ENCODE assay signal across 8 cellular contexts in the genomic region with DNA sequence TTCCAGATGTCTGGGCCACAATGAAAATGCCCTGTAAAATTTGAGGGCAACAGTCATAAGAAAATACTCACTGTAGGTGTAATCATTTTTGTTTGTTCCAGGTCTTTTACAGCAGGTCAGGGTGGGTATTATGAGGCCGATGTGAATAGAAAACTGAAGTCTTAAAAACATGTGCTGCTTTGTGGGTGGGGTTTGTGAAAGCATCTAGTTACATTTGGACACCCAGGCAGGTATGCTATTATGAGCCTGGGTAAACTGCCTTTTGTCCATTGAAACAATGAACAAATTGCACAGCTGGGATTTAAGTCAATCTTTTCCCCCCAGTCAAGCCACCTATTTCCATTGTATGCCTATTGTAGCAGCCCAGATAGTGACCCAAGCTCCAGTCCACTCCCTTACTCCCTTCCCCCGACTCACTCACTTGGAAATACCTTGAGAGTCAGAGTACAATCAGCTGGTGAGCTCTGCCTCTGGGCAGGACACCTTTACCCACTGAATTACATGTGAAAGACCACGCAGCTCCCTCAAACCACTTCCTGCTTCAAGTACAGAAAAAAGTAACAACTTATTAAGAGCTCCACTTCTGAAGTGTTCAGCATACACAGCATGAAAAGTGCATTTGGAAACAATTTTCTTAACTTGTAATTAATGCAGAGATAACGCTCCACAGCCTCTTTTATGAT. TPM values are rescaled to one million over a fixed set of nuclear protein-coding genes. Genes with fewer than 3 reads are reported as not detected.
A peak's percentile ranks its signal among the peaks of the same experiment; 100 is the strongest.
DNase-seq lines count a peak whose midpoint lies in the region; ATAC-seq and TF ChIP-seq lines count a peak whose summit lies in the region.

No MANE protein-coding gene starts in this region.

- no peaks in the 10 kb centered on the region for H3K27me3 Mint-ChIP-seq in GM23338 (ENCODE audit: insufficient read depth, low read depth, poor library complexity)

- H3K36me3 ChIP-seq in GM23338 (ENCODE audit: insufficient read depth): no peaks in the 10 kb centered on the region
- H3K36me3 ChIP-seq in hepatocyte (replicated peaks; ENCODE audit: insufficient read depth, low read depth): no peaks in the 10 kb centered on the region
- H3K36me3 ChIP-seq in stomach smooth muscle (ENCODE audit: control insufficient read depth in 2 of 2, insufficient read depth in 2 of 2, low read length in 2 of 2): no peaks in the 10 kb centered on the region

- H2AFZ ChIP-seq in GM23338 (no peak overlapping the region), hepatocyte (peak overlapping the region; percentile 7)

- peak overlapping the region; percentile 26 to 37 for H3K9ac ChIP-seq in stomach smooth muscle (ENCODE audit: low read length in 2 of 2)

- H3K9me3 Mint-ChIP-seq in GM23338: no peaks in the 10 kb centered on the region

- H3K9me3 ChIP-seq in hepatocyte (ENCODE audit: low read depth): no peaks in the 10 kb centered on the region
- no peaks in the 10 kb centered on the region for H3K9me3 ChIP-seq in stomach smooth muscle (ENCODE audit: control insufficient read depth in 2 of 2, low read length in 2 of 2)

- no peaks in the 10 kb centered on the region for H3K79me2 ChIP-seq in GM23338 (replicated peaks; ENCODE audit: insufficient read depth)
- H3K79me2 ChIP-seq in hepatocyte: peaks cover 6% of the 10 kb centered on the region

- H3K36me3 Mint-ChIP-seq in GM23338 (ENCODE audit: low read depth): no peaks in the 10 kb centered on the region

- WGBS in hepatocyte (ENCODE audit: low lambda C conversion rate, missing lambda C conversion rate): 14% methylated on average over 4 of the region's 4 CpGs

- H3K27me3 ChIP-seq in GM23338 (ENCODE audit: insufficient read depth): no peaks in the 10 kb centered on the region
- H3K27me3 ChIP-seq in hepatocyte: no peaks in the 10 kb centered on the region
- no peaks in the 10 kb centered on the region for H3K27me3 ChIP-seq in stomach smooth muscle (ENCODE audit: control insufficient read depth in 1 of 2, insufficient read depth in 2 of 2, low read length in 2 of 2)

- no peaks in the 10 kb centered on the region for H4K20me1 ChIP-seq in GM23338 (replicated peaks; ENCODE audit: insufficient read depth)
- no peaks in the 10 kb centered on the region for H4K20me1 ChIP-seq in hepatocyte (ENCODE audit: insufficient read depth, poor library complexity, severe bottlenecking)

- H3K4me1 ChIP-seq in GM23338 (ENCODE audit: insufficient read depth): peaks cover 10% of the 10 kb centered on the region; the same call in 1 of the 2 replicates
- H3K4me1 ChIP-seq in hepatocyte (ENCODE audit: insufficient read depth): peaks cover 41% of the 10 kb centered on the region
- H3K4me1 ChIP-seq in stomach smooth muscle (ENCODE audit: control insufficient read depth, insufficient read depth, low read length): peaks cover 15% of the 10 kb centered on the region

- H3K27ac ChIP-seq in GM23338 (ENCODE audit: low read depth) (no peak overlapping the region), hepatocyte (peak overlapping the region; percentile 67), stomach smooth muscle (ENCODE audit: low read length) (peak overlapping the region; percentile 32)

- H3F3A ChIP-seq in GM23338 (replicated peaks; ENCODE audit: low read depth): no peaks in the 10 kb centered on the region

- TF ChIP-seq CTCF in GM23338 (conservative IDR thresholded peaks at IDR 0.05; ENCODE audit: low read depth in 2 of 2) (no peak), hepatocyte (IDR thresholded peaks at IDR 0.05; ENCODE audit: poor library complexity) (no peak)

- H3K4me2 ChIP-seq in GM23338 (peak overlapping the region; percentile 9; the same call in 1 of the 2 replicates), hepatocyte (peak overlapping the region; percentile 67)

- peaks cover 11% of the 10 kb centered on the region; the same call in 2 of the 3 replicates for H3K4me1 Mint-ChIP-seq in GM23338

- H3K4me3 ChIP-seq in GM23338: no peak overlapping the region
- peak overlapping the region; percentile 11 for H3K4me3 ChIP-seq in hepatocyte
- peak overlapping the region; percentile 44 to 73 for H3K4me3 ChIP-seq in stomach smooth muscle (ENCODE audit: low read length in 2 of 2)

- ATAC-seq in GM23338: peak; percentile 95

- no peak overlapping the region for H3K27ac Mint-ChIP-seq in GM23338

- DNase-seq in activated gamma-delta T cell treated with Interleukin-2 at 50 U/mL for 16 hours (peak; percentile 23), activated gamma-delta T cell (lab: John Stamatoyannopoulos, UW) (no peak), GM23338 (ENCODE audit: low spot score) (peak; percentile 62), NCI-H226 (peak; percentile 2), hepatocyte (ENCODE audit: low spot score) (peak; percentile 49), ecto neural progenitor cell (ENCODE audit: low spot score) (no peak), GF-D8 (lab: John Stamatoyannopoulos, UW) (no peak)

- H3K9me2 ChIP-seq in GM23338 (ENCODE audit: insufficient read depth): no peaks in the 10 kb centered on the region
- H3K9me2 ChIP-seq in hepatocyte (replicated peaks; ENCODE audit: insufficient read depth): no peaks in the 10 kb centered on the region

- H3K4me3 Mint-ChIP-seq in GM23338: no peak overlapping the region

TF ChIP-seq in GM23338, 12 proteins besides CTCF, POLR2A, EP300 and RAD21 (continues in another document):
- TF ChIP-seq STAT1 (IDR thresholded peaks at IDR 0.05; ENCODE audit: unreplicated experiment) (no peak), EZH2 (IDR thresholded peaks at IDR 0.05; ENCODE audit: low read depth, unreplicated experiment) (no peak), REST (IDR thresholded peaks at IDR 0.05; ENCODE audit: unreplicated experiment) (no peak), EZH2phosphoT487 (IDR thresholded peaks at IDR 0.05; ENCODE audit: unreplicated experiment) (no peak), POLR2AphosphoS5 (IDR thresholded peaks at IDR 0.05; ENCODE audit: low read depth) (no peak), NANOG (IDR thresholded peaks at IDR 0.05; ENCODE audit: borderline replicate concordance) (no peak), ZNF114 (CRISPR knock-in tag; IDR thresholded peaks at IDR 0.05) (no peak), CREB1 (CRISPR knock-in tag; IDR thresholded peaks at IDR 0.05; ENCODE audit: low read depth) (no peak), ETS1 (IDR thresholded peaks at IDR 0.05) (no peak), ZNF331 (CRISPR knock-in tag; IDR thresholded peaks at IDR 0.05; ENCODE audit: low read depth) (no peak)

RNA-seq across cellular contexts. Expression of gene IGF1, which starts 1.8 kb away (rescaled TPM):
- not detected in 2 replicates for total RNA-seq in GM23338 (2014; rRNA removed; shearing (Covaris generic))
- polyA plus RNA-seq in GM23338 (2016; fragmentation: Nextera tagmentation; extraction: Ambion mirVana) (0.29 TPM in 1 of 2 replicates, not detected in the other), hepatocyte (8.2 and 12.0 TPM in 2 replicates)
- total RNA-seq in hepatocyte: 9.7 and 10.0 TPM in 2 replicates

Comparison
In these comparisons a context has a peak if more than half of its experiments do, and no peak if none do; other contexts are left out.
1. DNase-seq: peak in activated gamma-delta T cell treated with Interleukin-2 at 50 U/mL for 16 hours (single experiment), GM23338 (single experiment), NCI-H226 (single experiment) and hepatocyte (single experiment); none in activated gamma-delta T cell (single experiment), ecto neural progenitor cell (single experiment) and GF-D8 (single experiment).
2. RNA of gene IGF1, which starts 1.8 kb away (total RNA-seq): 9.7 to 10.0 TPM in hepatocyte; not detected in GM23338; every median in the first group is over 10 times any median in the second.